In the genomic region with DNA sequence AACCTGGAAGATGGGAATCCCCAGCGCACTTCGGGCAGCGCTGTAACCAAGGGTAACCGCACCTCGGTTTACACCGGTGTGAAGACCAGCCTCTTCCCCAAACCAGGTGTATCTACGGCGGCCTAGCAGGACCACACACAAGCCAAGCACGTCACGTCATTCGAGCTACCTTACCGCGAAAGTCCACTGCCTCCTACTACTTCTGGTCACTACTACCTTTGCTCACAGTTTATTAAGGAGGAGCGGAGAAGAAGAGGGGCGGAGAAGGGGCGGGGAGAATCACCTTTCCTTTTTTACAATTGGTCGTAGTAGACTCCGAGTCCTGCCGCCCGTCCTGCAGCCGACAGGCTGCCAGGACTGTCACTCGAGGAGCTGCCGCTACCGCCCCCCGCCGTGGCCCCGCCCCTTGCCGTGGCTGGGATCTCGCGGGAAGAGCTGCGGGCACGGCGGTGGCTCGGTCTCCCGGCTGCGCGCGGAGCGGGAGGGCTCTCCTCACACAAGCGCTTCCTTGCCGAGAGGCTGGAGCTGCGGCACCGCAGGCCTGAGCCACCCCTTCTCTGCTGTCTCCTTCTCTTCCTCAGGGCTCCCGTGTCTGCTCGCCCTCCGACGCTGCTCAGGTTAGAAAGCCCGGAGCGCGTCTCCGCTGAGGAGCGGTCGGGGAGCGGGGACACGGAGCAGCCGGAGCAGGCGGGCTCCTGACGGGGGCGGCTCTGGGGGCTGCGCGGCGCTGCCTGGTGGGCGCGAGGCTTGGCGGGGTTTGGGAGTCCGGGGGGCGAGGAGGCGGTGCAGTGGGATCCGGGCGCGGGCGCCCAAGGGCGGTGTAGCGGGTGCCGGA, we compare ENCODE assay signal across 1 cellular context.
TF ChIP-seq lines count a peak whose summit lies in the region.

Gene GLCE (plus strand): TSS at position 495 of the 835 bp plus-strand sequence. CDS start 95,172 bp downstream, outside the sequence.

TF ChIP-seq in HEK293, 187 proteins besides CTCF, POLR2A, EP300 and RAD21 (continued from another document):
- TF ChIP-seq, protein P1, sequence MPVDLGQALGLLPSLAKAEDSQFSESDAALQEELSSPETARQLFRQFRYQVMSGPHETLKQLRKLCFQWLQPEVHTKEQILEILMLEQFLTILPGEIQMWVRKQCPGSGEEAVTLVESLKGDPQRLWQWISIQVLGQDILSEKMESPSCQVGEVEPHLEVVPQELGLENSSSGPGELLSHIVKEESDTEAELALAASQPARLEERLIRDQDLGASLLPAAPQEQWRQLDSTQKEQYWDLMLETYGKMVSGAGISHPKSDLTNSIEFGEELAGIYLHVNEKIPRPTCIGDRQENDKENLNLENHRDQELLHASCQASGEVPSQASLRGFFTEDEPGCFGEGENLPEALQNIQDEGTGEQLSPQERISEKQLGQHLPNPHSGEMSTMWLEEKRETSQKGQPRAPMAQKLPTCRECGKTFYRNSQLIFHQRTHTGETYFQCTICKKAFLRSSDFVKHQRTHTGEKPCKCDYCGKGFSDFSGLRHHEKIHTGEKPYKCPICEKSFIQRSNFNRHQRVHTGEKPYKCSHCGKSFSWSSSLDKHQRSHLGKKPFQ (tag by site-specific recombination; IDR thresholded peaks at IDR 0.05): peak; percentile 98
- TF ChIP-seq ELK4 (IDR thresholded peaks at IDR 0.05; ENCODE audit: borderline replicate concordance, low read depth, low read length) (no peak), SP2 (tag by site-specific recombination; IDR thresholded peaks at IDR 0.05) (peak; percentile 96), ZBTB49 (tag by site-specific recombination; IDR thresholded peaks at IDR 0.05; ENCODE audit: low read depth) (no peak), ZNF664 (tag by site-specific recombination; IDR thresholded peaks at IDR 0.05) (no peak), ZNF521 (tag by site-specific recombination; IDR thresholded peaks at IDR 0.05) (no peak), ZNF626 (tag by site-specific recombination; IDR thresholded peaks at IDR 0.05) (no peak), ZNF426 (tag by site-specific recombination; IDR thresholded peaks at IDR 0.05) (no peak)
- TF ChIP-seq, protein P2, sequence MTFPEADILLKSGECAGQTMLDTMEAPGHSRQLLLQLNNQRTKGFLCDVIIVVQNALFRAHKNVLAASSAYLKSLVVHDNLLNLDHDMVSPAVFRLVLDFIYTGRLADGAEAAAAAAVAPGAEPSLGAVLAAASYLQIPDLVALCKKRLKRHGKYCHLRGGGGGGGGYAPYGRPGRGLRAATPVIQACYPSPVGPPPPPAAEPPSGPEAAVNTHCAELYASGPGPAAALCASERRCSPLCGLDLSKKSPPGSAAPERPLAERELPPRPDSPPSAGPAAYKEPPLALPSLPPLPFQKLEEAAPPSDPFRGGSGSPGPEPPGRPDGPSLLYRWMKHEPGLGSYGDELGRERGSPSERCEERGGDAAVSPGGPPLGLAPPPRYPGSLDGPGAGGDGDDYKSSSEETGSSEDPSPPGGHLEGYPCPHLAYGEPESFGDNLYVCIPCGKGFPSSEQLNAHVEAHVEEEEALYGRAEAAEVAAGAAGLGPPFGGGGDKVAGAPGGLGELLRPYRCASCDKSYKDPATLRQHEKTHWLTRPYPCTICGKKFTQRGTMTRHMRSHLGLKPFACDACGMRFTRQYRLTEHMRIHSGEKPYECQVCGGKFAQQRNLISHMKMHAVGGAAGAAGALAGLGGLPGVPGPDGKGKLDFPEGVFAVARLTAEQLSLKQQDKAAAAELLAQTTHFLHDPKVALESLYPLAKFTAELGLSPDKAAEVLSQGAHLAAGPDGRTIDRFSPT (tag by site-specific recombination; IDR thresholded peaks at IDR 0.05): peak; percentile 58; the same call in 1 of the 2 replicates
